ENCODE assay signal across 8 cellular contexts in the genomic region with DNA sequence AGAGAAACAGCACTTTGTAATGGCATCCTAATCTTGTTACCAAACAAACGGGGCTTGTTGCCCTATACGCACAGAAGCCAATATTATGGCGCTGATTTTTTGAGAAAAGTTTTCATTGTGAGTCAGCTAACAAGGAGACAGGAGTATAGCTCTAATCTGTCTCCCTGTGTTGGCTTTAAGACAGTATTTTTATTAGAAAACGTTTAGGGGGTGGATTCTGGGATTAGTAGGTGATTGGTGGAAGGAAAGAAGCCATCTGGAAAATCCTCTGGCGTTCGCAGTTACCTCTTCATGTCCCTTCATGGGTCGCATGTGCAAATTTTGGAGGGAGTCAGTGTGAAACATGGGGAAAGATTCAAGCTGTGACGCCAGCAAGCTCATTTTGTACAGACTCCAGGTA.
DNase-seq lines count a peak whose midpoint lies in the region; ATAC-seq and TF ChIP-seq lines count a peak whose summit lies in the region.

No MANE protein-coding gene starts in this region.

- DNase-seq in AG20443 (ENCODE audit: low spot score) (peak; percentile 14), NCI-H2227 (lab: John Stamatoyannopoulos, UW; ENCODE audit: unreplicated experiment) (peak; percentile 50), dedifferentiated amniotic fluid mesenchymal stem cell (ENCODE audit: extremely low spot score) (peak; percentile 18), nephron progenitor cell (no peak), activated gamma-delta T cell treated with Interleukin-2 at 50 U/mL for 16 hours (no peak)

- no peak for TF ChIP-seq CTCF in nephron progenitor cell (IDR thresholded peaks at IDR 0.05)

- no peak for ATAC-seq in HG03439 (IDR thresholded peaks at IDR 0.05; ENCODE audit: unreplicated experiment)
- no peak for ATAC-seq in HG02759 (IDR thresholded peaks at IDR 0.05; ENCODE audit: unreplicated experiment)
- no peak for ATAC-seq in GM18861 (IDR thresholded peaks at IDR 0.05; ENCODE audit: unreplicated experiment)

- peaks cover 33% of the 10 kb centered on the region for H3K4me1 Mint-ChIP-seq in nephron progenitor cell

- peak overlapping the region; percentile 11 for H3K27ac Mint-ChIP-seq in nephron progenitor cell

- H3K36me3 Mint-ChIP-seq in nephron progenitor cell (ENCODE audit: low read depth), result peaks cover under 1% of the 10 kb centered on the region

- peak overlapping the region; percentile 99 for H3K4me3 Mint-ChIP-seq in nephron progenitor cell

- no peaks in the 10 kb centered on the region for H3K9me3 Mint-ChIP-seq in nephron progenitor cell

- H3K27me3 Mint-ChIP-seq in nephron progenitor cell (ENCODE audit: low read depth, poor library complexity), result no peaks in the 10 kb centered on the region

Comparison
In these comparisons a context has a peak if more than half of its experiments do, and no peak if none do; other contexts are left out.
1. DNase-seq: peak in AG20443 (single experiment), NCI-H2227 (single experiment) and dedifferentiated amniotic fluid mesenchymal stem cell (single experiment); none in nephron progenitor cell (single experiment) and activated gamma-delta T cell treated with Interleukin-2 at 50 U/mL for 16 hours (single experiment).